Comparison of ENCODE assay signal across 1 cellular context in genomic region chr1:27665016-27665651, GRCh38.
TF ChIP-seq lines count a peak whose summit lies in the region.

No MANE protein-coding gene starts in this region.

TF ChIP-seq in GM23338, 12 proteins besides CTCF, POLR2A, EP300 and RAD21:
- TF ChIP-seq ZNF462 (CRISPR knock-in tag; IDR thresholded peaks at IDR 0.05) = no peak
- no peak for TF ChIP-seq STAT1 (IDR thresholded peaks at IDR 0.05; ENCODE audit: unreplicated experiment)
